In genomic region chr11:66315921-66316811, GRCh38 we compare ENCODE assay signal across 8 cellular contexts. TPM values are rescaled to one million over a fixed set of nuclear protein-coding genes. Genes with fewer than 3 reads are reported as not detected.
DNase-seq lines count a peak whose midpoint lies in the region; ATAC-seq and TF ChIP-seq lines count a peak whose summit lies in the region.
"Had no signal": no experiment of that assay in that cellular context is flagged by ENCODE, and none has a peak within 500 bp of the region (broad histone marks: within the 10 kb centered on the region; RNA-seq: fewer than 3 reads in every experiment).

No MANE protein-coding gene starts in this region.

- no CpG with 5 or more reads among the region's 52 CpGs for WGBS in mesendoderm (ENCODE audit: extremely low coverage, insufficient coverage, low lambda C conversion rate)

- H3K18ac ChIP-seq in mesendoderm (ENCODE audit: low read length) = no peak overlapping the region

- H4K8ac ChIP-seq in mesendoderm (ENCODE audit: low read depth, low read length) = no peak overlapping the region

- no peak overlapping the region for H2BK120ac ChIP-seq in mesendoderm (ENCODE audit: low read depth, low read length)

- H3K9me3 ChIP-seq in T-helper 17 cell (ENCODE audit: control insufficient read depth, low read length, poor library complexity, severe bottlenecking) = no peaks in the 10 kb centered on the region

- H3K4me1 Mint-ChIP-seq in T-helper 17 cell = peaks cover 22% of the 10 kb centered on the region

- H3K27ac Mint-ChIP-seq in T-helper 17 cell = peak overlapping the region; percentile 62

- H3K23ac ChIP-seq in mesendoderm (ENCODE audit: low read length) = no peak overlapping the region

- DNase-seq in AG10803 (ENCODE audit: low read depth) = no peak
- DNase-seq in T-helper 17 cell = no peak
- DNase-seq in mesendoderm = no peak
- DNase-seq in DMS79 treated with DMSO at 0.1 percent for 48 hours (lab: John Stamatoyannopoulos, UW) = no peak
- DNase-seq: kidney glomerular epithelial cell, NCI-H2227 treated with DMSO at 0.1 percent for 48 hours had no signal

- H3K36me3 Mint-ChIP-seq in T-helper 17 cell (ENCODE audit: low read depth) = no peaks in the 10 kb centered on the region

- H3K79me1 ChIP-seq in mesendoderm (ENCODE audit: low read length) = no peaks in the 10 kb centered on the region

- peaks cover 16% of the 10 kb centered on the region for H3K4me1 ChIP-seq in mesendoderm (ENCODE audit: control insufficient read depth, low read depth, low read length)

- no peak overlapping the region for H3K4ac ChIP-seq in mesendoderm (ENCODE audit: low read depth, low read length)

- H3K27ac ChIP-seq in mesendoderm (ENCODE audit: low read depth, low read length) = no peak overlapping the region

- ATAC-seq in T-helper 17 cell (no peak), HG03196 (IDR thresholded peaks at IDR 0.05; ENCODE audit: unreplicated experiment) (no peak), GM19467 (IDR thresholded peaks at IDR 0.05; ENCODE audit: unreplicated experiment) (no peak)

- no peak overlapping the region for H3K4me3 Mint-ChIP-seq in T-helper 17 cell

- H3K4me2 ChIP-seq in mesendoderm (ENCODE audit: low read length) = no peak overlapping the region

- H2BK15ac ChIP-seq in mesendoderm (replicated peaks; ENCODE audit: low read depth) = no peak overlapping the region

- peak overlapping the region; percentile 59 for H3K9ac ChIP-seq in mesendoderm (ENCODE audit: low read length)

- no peak overlapping the region for H4K5ac ChIP-seq in mesendoderm (ENCODE audit: low read length)

- H3K79me2 ChIP-seq in mesendoderm (ENCODE audit: control insufficient read depth, insufficient read depth, low read length) = no peaks in the 10 kb centered on the region

- TF ChIP-seq CTCF in AG10803 (conservative IDR thresholded peaks at IDR 0.05; ENCODE audit: low read length) = no peak

- peak overlapping the region; percentile 93 for H3K4me3 ChIP-seq in AG10803 (ENCODE audit: low read length)
- no peak overlapping the region for H3K4me3 ChIP-seq in mesendoderm (ENCODE audit: low read length)

- H3K27me3 Mint-ChIP-seq in T-helper 17 cell = no peaks in the 10 kb centered on the region

- no peaks in the 10 kb centered on the region for H3K36me3 ChIP-seq in mesendoderm (ENCODE audit: control insufficient read depth, insufficient read depth, low read length)

- H2AK5ac ChIP-seq in mesendoderm (ENCODE audit: low read length) = no peak overlapping the region

- no peak overlapping the region for H2BK5ac ChIP-seq in mesendoderm (ENCODE audit: low read length)

- H3K56ac ChIP-seq in mesendoderm (ENCODE audit: low read length) = peak overlapping the region; percentile 76

- H3K27me3 ChIP-seq in mesendoderm (ENCODE audit: insufficient read depth, low read length, poor library complexity) = no peaks in the 10 kb centered on the region

RNA-seq across cellular contexts. Expression of gene CD248, which starts 0.7 kb away (rescaled TPM):
- total RNA-seq in T-helper 17 cell = not detected
- polyA plus RNA-seq in mesendoderm (2013, experiment 1 of 2) = 3.0 TPM
- polyA plus RNA-seq in mesendoderm (2013, experiment 2 of 2) = 3.4 TPM

RNA-seq across cellular contexts. Expression of gene RIN1, which starts 20.1 kb away (rescaled TPM):
- total RNA-seq in T-helper 17 cell = 1 to 10 TPM; 1.9 to 3.4 TPM
- polyA plus RNA-seq in mesendoderm (2013, experiment 1 of 2) = 2.2 TPM
- 1.8 TPM for polyA plus RNA-seq in mesendoderm (2013, experiment 2 of 2)

RNA-seq across cellular contexts. Expression of gene TMEM151A, which starts 24.5 kb away (rescaled TPM):
- under 1 TPM; 0.16 to 0.32 TPM for total RNA-seq in T-helper 17 cell
- polyA plus RNA-seq in mesendoderm (2013, experiment 1 of 2) = 0.27 TPM
- polyA plus RNA-seq in mesendoderm (2013, experiment 2 of 2) = 0.21 TPM

RNA-seq across cellular contexts. Expression of gene YIF1A, which starts 27.2 kb away (rescaled TPM):
- 10 to 100 TPM; 32.6 to 35.1 TPM for total RNA-seq in T-helper 17 cell
- polyA plus RNA-seq in mesendoderm (2013, experiment 1 of 2) = 142 TPM
- polyA plus RNA-seq in mesendoderm (2013, experiment 2 of 2) = 138 TPM

RNA-seq across cellular contexts. Expression of gene BRMS1, which starts 28.7 kb away (rescaled TPM):
- 10 to 100 TPM; 44.3 to 53.9 TPM for total RNA-seq in T-helper 17 cell
- polyA plus RNA-seq in mesendoderm (2013, experiment 1 of 2) = 45.3 TPM
- 44.6 TPM for polyA plus RNA-seq in mesendoderm (2013, experiment 2 of 2)
